8 cellular contexts compared by ENCODE assay signal in genomic region chr14:24095196-24096068, GRCh38. TPM values are rescaled to one million over a fixed set of nuclear protein-coding genes. Genes with fewer than 3 reads are reported as not detected.
DNase-seq lines count a peak whose midpoint lies in the region; ATAC-seq and TF ChIP-seq lines count a peak whose summit lies in the region.

No MANE protein-coding gene starts in this region.

- H3K4me3 ChIP-seq in fibroblast of mammary gland (ENCODE audit: control insufficient read depth, low read depth, low read length) (peak overlapping the region; percentile 74), neuron (ENCODE audit: low read length) (peak overlapping the region; percentile 56), uterus (peak overlapping the region; percentile 71 to 84)

- H3K36me3 ChIP-seq in neuron (ENCODE audit: insufficient read depth, low read length) (no peaks in the 10 kb centered on the region), uterus (no peaks in the 10 kb centered on the region)

- TF ChIP-seq POLR2A in uterus (IDR thresholded peaks at IDR 0.05): no peak

- TF ChIP-seq CTCF in activated CD8-positive, alpha-beta T cell treated with anti-CD3 and anti-CD28 coated beads for 36 hours (IDR thresholded peaks at IDR 0.05): no peak
- TF ChIP-seq CTCF in fibroblast of mammary gland (conservative IDR thresholded peaks at IDR 0.05; ENCODE audit: control insufficient read depth, insufficient read depth, low read depth, low read length) (no peak), uterus (IDR thresholded peaks at IDR 0.05) (no peak)

- intact Hi-C loops in activated CD8-positive, alpha-beta T cell treated with anti-CD3 and anti-CD28 coated beads for 36 hours (cut with micrococcal nuclease): no loop called here
- intact Hi-C loops in uterus (cut with DNase I; ENCODE audit: low total_unique reads): no loop called here

- ATAC-seq in HG02623 (IDR thresholded peaks at IDR 0.05; ENCODE audit: unreplicated experiment): peak; percentile 68
- peak; percentile 63 for ATAC-seq in activated CD8-positive, alpha-beta T cell treated with anti-CD3 and anti-CD28 coated beads for 36 hours

- peak overlapping the region; percentile 90 for H2AFZ ChIP-seq in neuron (ENCODE audit: low read depth, low read length)

- peaks cover 23% of the 10 kb centered on the region for H3K4me1 Mint-ChIP-seq in activated CD8-positive, alpha-beta T cell treated with anti-CD3 and anti-CD28 coated beads for 36 hours (ENCODE audit: low read depth)

- peak overlapping the region; percentile 84 to 93 for H3K27ac ChIP-seq in uterus

- DNase-seq in activated CD4-positive, alpha-beta T cell treated with anti-CD3 and anti-CD28 coated beads for 4 hours: peak; percentile 46 to 58
- DNase-seq in activated CD4-positive, alpha-beta T cell treated with anti-CD3 and anti-CD28 coated beads for 1 hour: no peak
- DNase-seq in NCI-H146 treated with DMSO at 0.1 percent for 48 hours (lab: John Stamatoyannopoulos, UW; ENCODE audit: unreplicated experiment): peak; percentile 42
- DNase-seq in activated CD8-positive, alpha-beta T cell treated with anti-CD3 and anti-CD28 coated beads for 36 hours: peak; percentile 88
- peak; percentile 36 for DNase-seq in fibroblast of mammary gland (ENCODE audit: low read depth)
- DNase-seq in uterus: peak; percentile 32 to 43

- H3K9me3 Mint-ChIP-seq in activated CD8-positive, alpha-beta T cell treated with anti-CD3 and anti-CD28 coated beads for 36 hours: no peaks in the 10 kb centered on the region

- H3K4me1 ChIP-seq in neuron (ENCODE audit: insufficient read depth, low read length) (peaks cover 2% of the 10 kb centered on the region), uterus (peaks cover 0 to 8% of the 10 kb centered on the region in 2 donors)

- H3K36me3 Mint-ChIP-seq in activated CD8-positive, alpha-beta T cell treated with anti-CD3 and anti-CD28 coated beads for 36 hours (ENCODE audit: low read depth): peaks cover 40% of the 10 kb centered on the region

- H3K27me3 ChIP-seq in neuron (ENCODE audit: insufficient read depth, low read length): peaks cover 11% of the 10 kb centered on the region
- no peaks in the 10 kb centered on the region for H3K27me3 ChIP-seq in uterus

- peak overlapping the region; percentile 93 for H3K4me3 Mint-ChIP-seq in activated CD8-positive, alpha-beta T cell treated with anti-CD3 and anti-CD28 coated beads for 36 hours

- H3K27ac Mint-ChIP-seq in activated CD8-positive, alpha-beta T cell treated with anti-CD3 and anti-CD28 coated beads for 36 hours: peak overlapping the region; percentile 95

- H3K27me3 Mint-ChIP-seq in activated CD8-positive, alpha-beta T cell treated with anti-CD3 and anti-CD28 coated beads for 36 hours: no peaks in the 10 kb centered on the region

- CTCF ChIA-PET in activated CD8-positive, alpha-beta T cell treated with anti-CD3 and anti-CD28 coated beads for 36 hours (lab: Charles Lee): interaction anchor here (1.1 to 11.2 kb wide), 8 partner anchors 9 to 87 kb away, joined by 3 to 345 read pairs (median 6); partner anchors contain the start of genes DCAF11 and NRL

- H3K9me3 ChIP-seq in neuron (ENCODE audit: low read length): no peaks in the 10 kb centered on the region
- no peaks in the 10 kb centered on the region for H3K9me3 ChIP-seq in uterus

- POLR2A ChIA-PET in activated CD8-positive, alpha-beta T cell treated with anti-CD3 and anti-CD28 coated beads for 36 hours (lab: Charles Lee): interaction anchor here (0.6 to 9.0 kb wide), 23 partner anchors 10 to 775 kb away, joined by 3 to 80 read pairs (median 4); partner anchors contain the start of genes CARMIL3, DCAF11, EMC9 and IRF9

RNA-seq across cellular contexts. Expression of gene PCK2, which starts 1.3 kb away (rescaled TPM):
- total RNA-seq in activated CD8-positive, alpha-beta T cell treated with anti-CD3 and anti-CD28 coated beads for 36 hours: 10 to 100 TPM; 90.3 to 93.1 TPM
- total RNA-seq in uterus: 10 to 100 TPM in 3 of 4 donors, not detected in 1; 13.1 to 19.4 (median 15.1) TPM

RNA-seq across cellular contexts. Expression of gene DCAF11, which starts 19.1 kb away (rescaled TPM):
- 10 to 100 TPM; 59.9 to 63.9 TPM for total RNA-seq in activated CD8-positive, alpha-beta T cell treated with anti-CD3 and anti-CD28 coated beads for 36 hours
- 10 to 100 TPM; 42.9 to 87.4 (median 57.8) TPM for total RNA-seq in uterus

RNA-seq across cellular contexts. Expression of gene NRL, which starts 19.3 kb away (rescaled TPM):
- 1 to 10 TPM; 1.8 to 2.5 TPM for total RNA-seq in activated CD8-positive, alpha-beta T cell treated with anti-CD3 and anti-CD28 coated beads for 36 hours
- 1 to 10 TPM in 3 of 4 donors, not detected in 1; 1.2 to 1.8 (median 1.3) TPM for total RNA-seq in uterus

RNA-seq across cellular contexts. Expression of gene CPNE6, which starts 24.1 kb away (rescaled TPM):
- total RNA-seq in activated CD8-positive, alpha-beta T cell treated with anti-CD3 and anti-CD28 coated beads for 36 hours: not detected
- under 1 TPM in 1 of 4 donors, not detected in 3; 0.76 TPM for total RNA-seq in uterus

RNA-seq across cellular contexts. Expression of gene FITM1, which starts 35.0 kb away (rescaled TPM):
- total RNA-seq in activated CD8-positive, alpha-beta T cell treated with anti-CD3 and anti-CD28 coated beads for 36 hours: under 1 TPM; 0.56 to 0.69 TPM
- 1 to 10 TPM in 2 of 4 donors, under 1 TPM in 1, not detected in 1; 0.48 to 2.4 (median 1.3) TPM for total RNA-seq in uterus

Comparison
In these comparisons a context has a peak if more than half of its experiments do, and no peak if none do; other contexts are left out.
1. RNA of gene PCK2, which starts 1.3 kb away (total RNA-seq): 90.3 to 93.1 TPM in activated CD8-positive, alpha-beta T cell treated with anti-CD3 and anti-CD28 coated beads for 36 hours; 13.1 to 19.4 TPM in uterus; every median in the first group is over 4 times any median in the second.
2. Peak in every context shown above with its lines, with median percentiles within 50 percentile points of each other: H3K4me3 ChIP-seq.